In genomic region chr5:41368158-41368557, GRCh38 we compare ENCODE assay signal across 16 cellular contexts.
"Had no signal": no experiment of that assay in that cellular context is flagged by ENCODE, and none has a peak within 500 bp of the region (broad histone marks: within the 10 kb centered on the region; RNA-seq: fewer than 3 reads in every experiment).

No MANE protein-coding gene starts in this region.

- H3K36me3 ChIP-seq: prostate gland, sigmoid colon had no signal

- H3K27me3 ChIP-seq: sigmoid colon had no signal

- ATAC-seq: left colon, T-cell had no signal

- H3K4me1 ChIP-seq: prostate gland, sigmoid colon had no signal

- H3K4me3 ChIP-seq: prostate gland, sigmoid colon had no signal

- H3K27ac ChIP-seq: prostate gland, sigmoid colon had no signal

- H3K9me3 ChIP-seq: prostate gland, sigmoid colon had no signal

- DNase-seq: activated CD4-positive, alpha-beta memory T cell treated with anti-CD3 and anti-CD28 coated beads for 36 hours; activated CD4-positive, alpha-beta T cell treated with anti-CD3 and anti-CD28 coated beads for 1 hour; activated gamma-delta T cell treated with Interleukin-2 at 50 U/mL for 16 hours; activated naive CD8-positive, alpha-beta T cell treated with anti-CD3 and anti-CD28 coated beads for 36 hours; activated T-cell treated with anti-CD3 and anti-CD28 coated beads, Interleukin-2, amount 50 U/mL, for 48 hours; aorta; cortex of kidney; effector CD8-positive, alpha-beta T cell; left colon; sigmoid colon; stimulated activated CD4-positive, alpha-beta T cell treated with anti-CD3 and anti-CD28 coated beads, Interleukin-2, amount 100 ng/mL, for 48 hours; stimulated activated naive CD4-positive, alpha-beta T cell treated with Interleukin-2 at 50 U/mL for 16 hours; T-cell; T1000; trophoblast cell had no signal
